ENCODE assay signal across 1 cellular context in genomic region chr9:37509536-37509935, GRCh38.
TF ChIP-seq lines count a peak whose summit lies in the region.

No MANE protein-coding gene starts in this region.

TF ChIP-seq in K562, 482 proteins besides CTCF, POLR2A, EP300 and RAD21:
- TF ChIP-seq, protein P1, sequence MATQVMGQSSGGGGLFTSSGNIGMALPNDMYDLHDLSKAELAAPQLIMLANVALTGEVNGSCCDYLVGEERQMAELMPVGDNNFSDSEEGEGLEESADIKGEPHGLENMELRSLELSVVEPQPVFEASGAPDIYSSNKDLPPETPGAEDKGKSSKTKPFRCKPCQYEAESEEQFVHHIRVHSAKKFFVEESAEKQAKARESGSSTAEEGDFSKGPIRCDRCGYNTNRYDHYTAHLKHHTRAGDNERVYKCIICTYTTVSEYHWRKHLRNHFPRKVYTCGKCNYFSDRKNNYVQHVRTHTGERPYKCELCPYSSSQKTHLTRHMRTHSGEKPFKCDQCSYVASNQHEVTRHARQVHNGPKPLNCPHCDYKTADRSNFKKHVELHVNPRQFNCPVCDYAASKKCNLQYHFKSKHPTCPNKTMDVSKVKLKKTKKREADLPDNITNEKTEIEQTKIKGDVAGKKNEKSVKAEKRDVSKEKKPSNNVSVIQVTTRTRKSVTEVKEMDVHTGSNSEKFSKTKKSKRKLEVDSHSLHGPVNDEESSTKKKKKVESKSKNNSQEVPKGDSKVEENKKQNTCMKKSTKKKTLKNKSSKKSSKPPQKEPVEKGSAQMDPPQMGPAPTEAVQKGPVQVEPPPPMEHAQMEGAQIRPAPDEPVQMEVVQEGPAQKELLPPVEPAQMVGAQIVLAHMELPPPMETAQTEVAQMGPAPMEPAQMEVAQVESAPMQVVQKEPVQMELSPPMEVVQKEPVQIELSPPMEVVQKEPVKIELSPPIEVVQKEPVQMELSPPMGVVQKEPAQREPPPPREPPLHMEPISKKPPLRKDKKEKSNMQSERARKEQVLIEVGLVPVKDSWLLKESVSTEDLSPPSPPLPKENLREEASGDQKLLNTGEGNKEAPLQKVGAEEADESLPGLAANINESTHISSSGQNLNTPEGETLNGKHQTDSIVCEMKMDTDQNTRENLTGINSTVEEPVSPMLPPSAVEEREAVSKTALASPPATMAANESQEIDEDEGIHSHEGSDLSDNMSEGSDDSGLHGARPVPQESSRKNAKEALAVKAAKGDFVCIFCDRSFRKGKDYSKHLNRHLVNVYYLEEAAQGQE (CRISPR knock-in tag; IDR thresholded peaks at IDR 0.05; ENCODE audit: low read depth), result no peak
- TF ChIP-seq SETDB1 (IDR thresholded peaks at IDR 0.05; ENCODE audit: low read length) (no peak), KAT8 (IDR thresholded peaks at IDR 0.05; ENCODE audit: low read depth) (no peak), ZNF561 (CRISPR knock-in tag; conservative IDR thresholded peaks at IDR 0.05) (no peak), STAT5A (IDR thresholded peaks at IDR 0.05; ENCODE audit: borderline replicate concordance, low read length) (no peak), ZNF282 (CRISPR knock-in tag; IDR thresholded peaks at IDR 0.05) (no peak), RBBP5 (IDR thresholded peaks at IDR 0.05; ENCODE audit: borderline replicate concordance, insufficient read depth, low read length, poor library complexity, severe bottlenecking) (no peak), ZNF133 (CRISPR knock-in tag; IDR thresholded peaks at IDR 0.05) (no peak), NR2F6 (CRISPR knock-in tag; IDR thresholded peaks at IDR 0.05) (no peak), ZNF551 (CRISPR knock-in tag; IDR thresholded peaks at IDR 0.05) (no peak), KLF13 (tag; IDR thresholded peaks at IDR 0.05; ENCODE audit: borderline replicate concordance, low read depth) (no peak), TGIF2 (CRISPR knock-in tag; IDR thresholded peaks at IDR 0.05) (no peak), ZNF140 (CRISPR knock-in tag; IDR thresholded peaks at IDR 0.05) (no peak), ZBTB1 (CRISPR knock-in tag; IDR thresholded peaks at IDR 0.05; ENCODE audit: borderline replicate concordance, low read depth) (no peak)
- TF ChIP-seq, protein P2, sequence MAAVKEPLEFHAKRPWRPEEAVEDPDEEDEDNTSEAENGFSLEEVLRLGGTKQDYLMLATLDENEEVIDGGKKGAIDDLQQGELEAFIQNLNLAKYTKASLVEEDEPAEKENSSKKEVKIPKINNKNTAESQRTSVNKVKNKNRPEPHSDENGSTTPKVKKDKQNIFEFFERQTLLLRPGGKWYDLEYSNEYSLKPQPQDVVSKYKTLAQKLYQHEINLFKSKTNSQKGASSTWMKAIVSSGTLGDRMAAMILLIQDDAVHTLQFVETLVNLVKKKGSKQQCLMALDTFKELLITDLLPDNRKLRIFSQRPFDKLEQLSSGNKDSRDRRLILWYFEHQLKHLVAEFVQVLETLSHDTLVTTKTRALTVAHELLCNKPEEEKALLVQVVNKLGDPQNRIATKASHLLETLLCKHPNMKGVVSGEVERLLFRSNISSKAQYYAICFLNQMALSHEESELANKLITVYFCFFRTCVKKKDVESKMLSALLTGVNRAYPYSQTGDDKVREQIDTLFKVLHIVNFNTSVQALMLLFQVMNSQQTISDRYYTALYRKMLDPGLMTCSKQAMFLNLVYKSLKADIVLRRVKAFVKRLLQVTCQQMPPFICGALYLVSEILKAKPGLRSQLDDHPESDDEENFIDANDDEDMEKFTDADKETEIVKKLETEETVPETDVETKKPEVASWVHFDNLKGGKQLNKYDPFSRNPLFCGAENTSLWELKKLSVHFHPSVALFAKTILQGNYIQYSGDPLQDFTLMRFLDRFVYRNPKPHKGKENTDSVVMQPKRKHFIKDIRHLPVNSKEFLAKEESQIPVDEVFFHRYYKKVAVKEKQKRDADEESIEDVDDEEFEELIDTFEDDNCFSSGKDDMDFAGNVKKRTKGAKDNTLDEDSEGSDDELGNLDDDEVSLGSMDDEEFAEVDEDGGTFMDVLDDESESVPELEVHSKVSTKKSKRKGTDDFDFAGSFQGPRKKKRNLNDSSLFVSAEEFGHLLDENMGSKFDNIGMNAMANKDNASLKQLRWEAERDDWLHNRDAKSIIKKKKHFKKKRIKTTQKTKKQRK (IDR thresholded peaks at IDR 0.05; ENCODE audit: borderline replicate concordance, low read depth, low read length), result no peak
- TF ChIP-seq, protein P3, sequence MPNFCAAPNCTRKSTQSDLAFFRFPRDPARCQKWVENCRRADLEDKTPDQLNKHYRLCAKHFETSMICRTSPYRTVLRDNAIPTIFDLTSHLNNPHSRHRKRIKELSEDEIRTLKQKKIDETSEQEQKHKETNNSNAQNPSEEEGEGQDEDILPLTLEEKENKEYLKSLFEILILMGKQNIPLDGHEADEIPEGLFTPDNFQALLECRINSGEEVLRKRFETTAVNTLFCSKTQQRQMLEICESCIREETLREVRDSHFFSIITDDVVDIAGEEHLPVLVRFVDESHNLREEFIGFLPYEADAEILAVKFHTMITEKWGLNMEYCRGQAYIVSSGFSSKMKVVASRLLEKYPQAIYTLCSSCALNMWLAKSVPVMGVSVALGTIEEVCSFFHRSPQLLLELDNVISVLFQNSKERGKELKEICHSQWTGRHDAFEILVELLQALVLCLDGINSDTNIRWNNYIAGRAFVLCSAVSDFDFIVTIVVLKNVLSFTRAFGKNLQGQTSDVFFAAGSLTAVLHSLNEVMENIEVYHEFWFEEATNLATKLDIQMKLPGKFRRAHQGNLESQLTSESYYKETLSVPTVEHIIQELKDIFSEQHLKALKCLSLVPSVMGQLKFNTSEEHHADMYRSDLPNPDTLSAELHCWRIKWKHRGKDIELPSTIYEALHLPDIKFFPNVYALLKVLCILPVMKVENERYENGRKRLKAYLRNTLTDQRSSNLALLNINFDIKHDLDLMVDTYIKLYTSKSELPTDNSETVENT (CRISPR knock-in tag; IDR thresholded peaks at IDR 0.05), result no peak
- TF ChIP-seq, protein P4, sequence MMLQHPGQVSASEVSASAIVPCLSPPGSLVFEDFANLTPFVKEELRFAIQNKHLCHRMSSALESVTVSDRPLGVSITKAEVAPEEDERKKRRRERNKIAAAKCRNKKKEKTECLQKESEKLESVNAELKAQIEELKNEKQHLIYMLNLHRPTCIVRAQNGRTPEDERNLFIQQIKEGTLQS (IDR thresholded peaks at IDR 0.05), result no peak
- TF ChIP-seq, protein P4 (CRISPR knock-in tag; conservative IDR thresholded peaks at IDR 0.05), result no peak
- TF ChIP-seq, protein P5, sequence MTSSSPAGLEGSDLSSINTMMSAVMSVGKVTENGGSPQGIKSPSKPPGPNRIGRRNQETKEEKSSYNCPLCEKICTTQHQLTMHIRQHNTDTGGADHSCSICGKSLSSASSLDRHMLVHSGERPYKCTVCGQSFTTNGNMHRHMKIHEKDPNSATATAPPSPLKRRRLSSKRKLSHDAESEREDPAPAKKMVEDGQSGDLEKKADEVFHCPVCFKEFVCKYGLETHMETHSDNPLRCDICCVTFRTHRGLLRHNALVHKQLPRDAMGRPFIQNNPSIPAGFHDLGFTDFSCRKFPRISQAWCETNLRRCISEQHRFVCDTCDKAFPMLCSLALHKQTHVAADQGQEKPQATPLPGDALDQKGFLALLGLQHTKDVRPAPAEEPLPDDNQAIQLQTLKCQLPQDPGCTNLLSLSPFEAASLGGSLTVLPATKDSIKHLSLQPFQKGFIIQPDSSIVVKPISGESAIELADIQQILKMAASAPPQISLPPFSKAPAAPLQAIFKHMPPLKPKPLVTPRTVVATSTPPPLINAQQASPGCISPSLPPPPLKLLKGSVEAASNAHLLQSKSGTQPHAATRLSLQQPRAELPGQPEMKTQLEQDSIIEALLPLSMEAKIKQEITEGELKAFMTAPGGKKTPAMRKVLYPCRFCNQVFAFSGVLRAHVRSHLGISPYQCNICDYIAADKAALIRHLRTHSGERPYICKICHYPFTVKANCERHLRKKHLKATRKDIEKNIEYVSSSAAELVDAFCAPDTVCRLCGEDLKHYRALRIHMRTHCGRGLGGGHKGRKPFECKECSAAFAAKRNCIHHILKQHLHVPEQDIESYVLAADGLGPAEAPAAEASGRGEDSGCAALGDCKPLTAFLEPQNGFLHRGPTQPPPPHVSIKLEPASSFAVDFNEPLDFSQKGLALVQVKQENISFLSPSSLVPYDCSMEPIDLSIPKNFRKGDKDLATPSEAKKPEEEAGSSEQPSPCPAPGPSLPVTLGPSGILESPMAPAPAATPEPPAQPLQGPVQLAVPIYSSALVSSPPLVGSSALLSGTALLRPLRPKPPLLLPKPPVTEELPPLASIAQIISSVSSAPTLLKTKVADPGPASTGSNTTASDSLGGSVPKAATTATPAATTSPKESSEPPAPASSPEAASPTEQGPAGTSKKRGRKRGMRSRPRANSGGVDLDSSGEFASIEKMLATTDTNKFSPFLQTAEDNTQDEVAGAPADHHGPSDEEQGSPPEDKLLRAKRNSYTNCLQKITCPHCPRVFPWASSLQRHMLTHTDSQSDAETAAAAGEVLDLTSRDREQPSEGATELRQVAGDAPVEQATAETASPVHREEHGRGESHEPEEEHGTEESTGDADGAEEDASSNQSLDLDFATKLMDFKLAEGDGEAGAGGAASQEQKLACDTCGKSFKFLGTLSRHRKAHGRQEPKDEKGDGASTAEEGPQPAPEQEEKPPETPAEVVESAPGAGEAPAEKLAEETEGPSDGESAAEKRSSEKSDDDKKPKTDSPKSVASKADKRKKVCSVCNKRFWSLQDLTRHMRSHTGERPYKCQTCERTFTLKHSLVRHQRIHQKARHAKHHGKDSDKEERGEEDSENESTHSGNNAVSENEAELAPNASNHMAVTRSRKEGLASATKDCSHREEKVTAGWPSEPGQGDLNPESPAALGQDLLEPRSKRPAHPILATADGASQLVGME (CRISPR knock-in tag; IDR thresholded peaks at IDR 0.05), result no peak
